1 cellular context compared by ENCODE assay signal in genomic region chr4:122090989-122091388, GRCh38.
TF ChIP-seq lines count a peak whose summit lies in the region.

No MANE protein-coding gene starts in this region.

TF ChIP-seq in GM23338, 12 proteins besides CTCF, POLR2A, EP300 and RAD21 (continued from another document):
- TF ChIP-seq EZH2 (IDR thresholded peaks at IDR 0.05; ENCODE audit: low read depth, unreplicated experiment) (no peak), ZNF462 (CRISPR knock-in tag; IDR thresholded peaks at IDR 0.05) (no peak), ZNF331 (CRISPR knock-in tag; IDR thresholded peaks at IDR 0.05; ENCODE audit: low read depth) (no peak), JUNB (IDR thresholded peaks at IDR 0.05; ENCODE audit: unreplicated experiment) (no peak), POLR2AphosphoS5 (IDR thresholded peaks at IDR 0.05; ENCODE audit: low read depth) (no peak), REST (IDR thresholded peaks at IDR 0.05; ENCODE audit: unreplicated experiment) (no peak), EZH2phosphoT487 (IDR thresholded peaks at IDR 0.05; ENCODE audit: unreplicated experiment) (no peak), NANOG (IDR thresholded peaks at IDR 0.05; ENCODE audit: borderline replicate concordance) (no peak)
TF ChIP-seq in GM23338: peak in this region for 0.
